In the genomic region with DNA sequence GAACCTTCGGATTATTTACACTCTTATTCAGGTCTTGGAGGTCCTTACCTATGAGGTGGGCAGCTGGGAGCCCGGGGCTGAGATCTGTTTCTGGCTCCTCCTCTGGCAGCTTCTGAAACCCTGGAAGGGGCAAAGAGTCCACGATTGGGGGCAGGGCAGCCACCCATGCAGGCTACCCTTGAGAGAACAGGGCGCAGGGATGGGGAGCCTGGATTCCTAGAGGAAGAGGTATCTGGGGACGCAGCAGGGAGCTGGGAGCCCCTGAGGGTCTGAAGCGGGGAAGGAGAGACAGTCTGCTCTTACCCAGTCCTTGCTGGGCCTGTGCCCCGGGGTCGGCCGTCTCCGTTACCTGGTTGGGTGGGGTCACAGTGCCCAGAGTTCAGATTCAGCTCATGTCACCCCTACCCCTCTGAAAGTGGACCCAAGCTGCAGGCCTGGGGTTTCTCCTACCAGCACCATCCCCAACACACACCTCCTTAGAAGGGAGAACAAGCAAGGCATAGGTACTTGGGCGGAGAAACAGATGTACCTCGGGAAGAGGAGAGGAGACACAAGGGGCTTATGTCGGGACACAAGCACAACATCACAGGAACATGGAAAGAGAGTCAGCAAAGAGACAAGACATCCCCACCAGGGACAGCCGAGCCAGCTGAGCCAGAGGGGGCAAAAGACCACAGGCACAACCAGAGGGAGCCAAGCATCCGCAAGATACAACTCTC, we compare ENCODE assay signal across 9 cellular contexts. TPM values are rescaled to one million over a fixed set of nuclear protein-coding genes. Genes with fewer than 3 reads are reported as not detected.
DNase-seq lines count a peak whose midpoint lies in the region; ATAC-seq, FAIRE-seq and TF ChIP-seq lines count a peak whose summit lies in the region.
"Had no signal": no experiment of that assay in that cellular context is flagged by ENCODE, and none has a peak within 500 bp of the region (broad histone marks: within the 10 kb centered on the region; RNA-seq: fewer than 3 reads in every experiment).

No MANE protein-coding gene starts in this region.

- no peak overlapping the region for H3K27ac ChIP-seq in HUES48 (ENCODE audit: low read depth, low read length)

- intact Hi-C loops in left cardiac atrium (cut with DNase I): loop anchor here in 1 of 2 donors (5.0 kb wide), 1 partner anchor 34 kb away; the partner anchor contains the start of genes ATP6V1G2 and NFKBIL1

- no peak for TF ChIP-seq POLR2A in H54 (IDR thresholded peaks at IDR 0.05; ENCODE audit: low read depth, low read length)

- H3K4me1 ChIP-seq in HUES48 (ENCODE audit: control insufficient read depth, insufficient read depth, low read length): peaks cover 14% of the 10 kb centered on the region

- POLR2A ChIA-PET in activated CD8-positive, alpha-beta T cell treated with anti-CD3 and anti-CD28 coated beads, Interleukin-2, amount 10 ng/mL, durations not matched to agents 7 days and 5 days (lab: Charles Lee): interaction anchor here (0.6 to 14.3 kb wide), 18 partner anchors 7 to 1390 kb away, joined by 3 to 388 read pairs (median 6); partner anchors contain the start of genes ATP6V1G2, BAG6, C6orf47 and DDX39B

- ATAC-seq in activated CD8-positive, alpha-beta T cell treated with anti-CD3 and anti-CD28 coated beads, Interleukin-2, amount 10 ng/mL, durations not matched to agents 7 days and 5 days: no peak
- peak; percentile 29 to 30 for ATAC-seq in left cardiac atrium
- no peak for ATAC-seq in HG03108 (IDR thresholded peaks at IDR 0.05; ENCODE audit: unreplicated experiment)

- peak overlapping the region; percentile 98 for H3K4me3 Mint-ChIP-seq in activated CD8-positive, alpha-beta T cell treated with anti-CD3 and anti-CD28 coated beads, Interleukin-2, amount 10 ng/mL, durations not matched to agents 7 days and 5 days

- H3K27me3 Mint-ChIP-seq in activated CD8-positive, alpha-beta T cell treated with anti-CD3 and anti-CD28 coated beads, Interleukin-2, amount 10 ng/mL, durations not matched to agents 7 days and 5 days (ENCODE audit: low read depth): no peaks in the 10 kb centered on the region

- H3K27ac Mint-ChIP-seq in activated CD8-positive, alpha-beta T cell treated with anti-CD3 and anti-CD28 coated beads, Interleukin-2, amount 10 ng/mL, durations not matched to agents 7 days and 5 days: peak overlapping the region; percentile 88

- H3K9me3 Mint-ChIP-seq in activated CD8-positive, alpha-beta T cell treated with anti-CD3 and anti-CD28 coated beads, Interleukin-2, amount 10 ng/mL, durations not matched to agents 7 days and 5 days (ENCODE audit: insufficient read depth): no peaks in the 10 kb centered on the region

- H3K4me3 ChIP-seq in HUES48 (ENCODE audit: low read depth, low read length) (peak overlapping the region; percentile 91), skeletal muscle cell (ENCODE audit: low read depth, low read length) (peak overlapping the region; percentile 85)

- peak overlapping the region; percentile 66; the same call in 1 of the 2 replicates for H3K9ac ChIP-seq in HUES48 (ENCODE audit: low read depth, low read length)

- peaks cover 72% of the 10 kb centered on the region for H3K4me1 Mint-ChIP-seq in activated CD8-positive, alpha-beta T cell treated with anti-CD3 and anti-CD28 coated beads, Interleukin-2, amount 10 ng/mL, durations not matched to agents 7 days and 5 days (ENCODE audit: low read depth)

- CTCF ChIA-PET in activated CD8-positive, alpha-beta T cell treated with anti-CD3 and anti-CD28 coated beads, Interleukin-2, amount 10 ng/mL, durations not matched to agents 7 days and 5 days (lab: Charles Lee): interaction anchor here (1.1 to 24.1 kb wide), 9 partner anchors 0 to 89 kb away, joined by 3 to 928 read pairs (median 11); partner anchors contain the start of genes ATP6V1G2, BAG6, DDX39B and LST1

- peaks cover 63% of the 10 kb centered on the region for H3K36me3 Mint-ChIP-seq in activated CD8-positive, alpha-beta T cell treated with anti-CD3 and anti-CD28 coated beads, Interleukin-2, amount 10 ng/mL, durations not matched to agents 7 days and 5 days (ENCODE audit: low read depth)

- FAIRE-seq in H54 (lab: Jason Lieb, UNC): no peak
- FAIRE-seq: TTC549 had no signal

- H3K36me3 ChIP-seq in HUES48 (ENCODE audit: control insufficient read depth, insufficient read depth, low read length): no peaks in the 10 kb centered on the region

- H3K9me3 ChIP-seq in HUES48 (ENCODE audit: control insufficient read depth, insufficient read depth, low read length): no peaks in the 10 kb centered on the region

- H3K27me3 ChIP-seq in HUES48 (ENCODE audit: control insufficient read depth, insufficient read depth, low read length): peaks cover 23% of the 10 kb centered on the region

- DNase-seq in activated CD8-positive, alpha-beta T cell treated with anti-CD3 and anti-CD28 coated beads, Interleukin-2, amount 10 ng/mL, durations not matched to agents 7 days and 5 days: no peak
- DNase-seq in left cardiac atrium (peak; percentile 36), skeletal muscle cell (ENCODE audit: low read depth) (no peak), HuH-7 (ENCODE audit: low spot score) (no peak), NCI-H2081 treated with DMSO at 0.1 percent for 48 hours (lab: John Stamatoyannopoulos, UW) (no peak), H54 (ENCODE audit: insufficient read length, low spot score) (no peak)

RNA-seq across cellular contexts. Expression of gene LTB, which starts 0.6 kb away (rescaled TPM):
- total RNA-seq in activated CD8-positive, alpha-beta T cell treated with anti-CD3 and anti-CD28 coated beads, Interleukin-2, amount 10 ng/mL, durations not matched to agents 7 days and 5 days: 100 to 1,000 TPM; 613 to 618 TPM
- 1 to 10 TPM in 1 of 2 donors, under 1 TPM in 1; 0.84 to 1.4 TPM for total RNA-seq in left cardiac atrium

RNA-seq across cellular contexts. Expression of gene LST1, which starts 4.4 kb away (rescaled TPM):
- total RNA-seq in activated CD8-positive, alpha-beta T cell treated with anti-CD3 and anti-CD28 coated beads, Interleukin-2, amount 10 ng/mL, durations not matched to agents 7 days and 5 days: 100 to 1,000 TPM; 125 to 139 TPM
- 10 to 100 TPM in 1 of 2 donors, 1 to 10 TPM in 1; 9.4 to 16.0 TPM for total RNA-seq in left cardiac atrium

RNA-seq across cellular contexts. Expression of gene TNF, which starts 6.3 kb away (rescaled TPM):
- 10 to 100 TPM; 53.4 to 55.0 TPM for total RNA-seq in activated CD8-positive, alpha-beta T cell treated with anti-CD3 and anti-CD28 coated beads, Interleukin-2, amount 10 ng/mL, durations not matched to agents 7 days and 5 days
- under 1 TPM; 0.53 to 0.92 TPM for total RNA-seq in left cardiac atrium

RNA-seq across cellular contexts. Expression of gene LTA, which starts 9.6 kb away (rescaled TPM):
- 10 to 100 TPM; 19.4 to 24.6 TPM for total RNA-seq in activated CD8-positive, alpha-beta T cell treated with anti-CD3 and anti-CD28 coated beads, Interleukin-2, amount 10 ng/mL, durations not matched to agents 7 days and 5 days
- not detected for total RNA-seq in left cardiac atrium

RNA-seq across cellular contexts. Expression of gene NCR3, which starts 11.1 kb away (rescaled TPM):
- total RNA-seq in activated CD8-positive, alpha-beta T cell treated with anti-CD3 and anti-CD28 coated beads, Interleukin-2, amount 10 ng/mL, durations not matched to agents 7 days and 5 days: 100 to 1,000 TPM; 107 to 115 TPM
- total RNA-seq in left cardiac atrium: under 1 TPM in 1 of 2 donors, not detected in 1; 0.47 TPM

Comparison
In these comparisons a context has a peak if more than half of its experiments do, and no peak if none do; other contexts are left out.
1. ATAC-seq: peak in left cardiac atrium (2 of 2); none in activated CD8-positive, alpha-beta T cell treated with anti-CD3 and anti-CD28 coated beads, Interleukin-2, amount 10 ng/mL, durations not matched to agents 7 days and 5 days (single experiment) and HG03108 (single experiment).
2. RNA of gene LTB, which starts 0.6 kb away (total RNA-seq): 613 to 618 TPM in activated CD8-positive, alpha-beta T cell treated with anti-CD3 and anti-CD28 coated beads, Interleukin-2, amount 10 ng/mL, durations not matched to agents 7 days and 5 days; 0.84 to 1.4 TPM in left cardiac atrium; every median in the first group is over 100 times any median in the second.
3. RNA of gene LST1, which starts 4.4 kb away (total RNA-seq): 125 to 139 TPM in activated CD8-positive, alpha-beta T cell treated with anti-CD3 and anti-CD28 coated beads, Interleukin-2, amount 10 ng/mL, durations not matched to agents 7 days and 5 days; 9.4 to 16.0 TPM in left cardiac atrium; every median in the first group is over 4 times any median in the second.
4. RNA of gene TNF, which starts 6.3 kb away (total RNA-seq): 53.4 to 55.0 TPM in activated CD8-positive, alpha-beta T cell treated with anti-CD3 and anti-CD28 coated beads, Interleukin-2, amount 10 ng/mL, durations not matched to agents 7 days and 5 days; 0.53 to 0.92 TPM in left cardiac atrium; every median in the first group is over 10 times any median in the second.